18 cellular contexts compared by ENCODE assay signal in genomic region chr2:26187114-26187513, GRCh38. TPM values are rescaled to one million over a fixed set of nuclear protein-coding genes. Genes with fewer than 3 reads are reported as not detected.
DNase-seq lines count a peak whose midpoint lies in the region; ATAC-seq and TF ChIP-seq lines count a peak whose summit lies in the region.
"Had no signal": no experiment of that assay in that cellular context is flagged by ENCODE, and none has a peak within 500 bp of the region (broad histone marks: within the 10 kb centered on the region; RNA-seq: fewer than 3 reads in every experiment).

No MANE protein-coding gene starts in this region.

- peaks cover 18% of the 10 kb centered on the region for H3K4me1 Mint-ChIP-seq in activated naive CD4-positive, alpha-beta T cell treated with anti-CD3 and anti-CD28 coated beads, Interleukin-2, amount 50 U/mL, for 24 hours
- H3K4me1 Mint-ChIP-seq in GM23338 = peaks cover 11% of the 10 kb centered on the region
- H3K4me1 Mint-ChIP-seq in immature natural killer cell = peaks cover 14 to 16% of the 10 kb centered on the region in 2 donors
- no peaks in the 10 kb centered on the region for H3K4me1 Mint-ChIP-seq in type B pancreatic cell (ENCODE audit: unreplicated experiment)
- H3K4me1 Mint-ChIP-seq in CD4-positive, alpha-beta memory T cell = peaks cover 10 to 22% (median 14%) of the 10 kb centered on the region in 4 donors

- TF ChIP-seq CTCF in GM23338 (conservative IDR thresholded peaks at IDR 0.05; ENCODE audit: low read depth in 2 of 2) = no peak
- TF ChIP-seq CTCF in type B pancreatic cell (conservative IDR thresholded peaks at IDR 0.05) = no peak

- CTCF ChIA-PET in CD4-positive, alpha-beta memory T cell (lab: Charles Lee; ENCODE audit: partially characterized antibody) = interaction anchor here (0.8 to 4.3 kb wide), 3 partner anchors 11 to 196 kb away, joined by 3 to 17 read pairs (median 3); no protein-coding TSS in a partner anchor

- no peaks in the 10 kb centered on the region for H3K9me2 ChIP-seq in GM23338 (ENCODE audit: insufficient read depth)

- H4K20me1 ChIP-seq in GM23338 (replicated peaks; ENCODE audit: insufficient read depth) = peaks cover 10% of the 10 kb centered on the region

- peaks cover 17% of the 10 kb centered on the region for H3K27me3 ChIP-seq in GM23338 (ENCODE audit: insufficient read depth)
- no peaks in the 10 kb centered on the region for H3K27me3 ChIP-seq in CD4-positive, alpha-beta memory T cell (ENCODE audit: insufficient read depth, low read length)

- H3K27ac ChIP-seq in GM23338 (ENCODE audit: low read depth) = no peak overlapping the region
- H3K27ac ChIP-seq in CD4-positive, alpha-beta memory T cell (ENCODE audit: low read depth, low read length) = no peak overlapping the region
- H3K27ac ChIP-seq: C4-2B had no signal

- peak overlapping the region; percentile 7 for H3K4me3 Mint-ChIP-seq in activated naive CD4-positive, alpha-beta T cell treated with anti-CD3 and anti-CD28 coated beads, Interleukin-2, amount 50 U/mL, for 24 hours
- H3K4me3 Mint-ChIP-seq in GM23338 = no peak overlapping the region
- peak overlapping the region in 4 of 5 donors; percentile 41 to 62 (median 49) for H3K4me3 Mint-ChIP-seq in immature natural killer cell
- peak overlapping the region; percentile 67 for H3K4me3 Mint-ChIP-seq in type B pancreatic cell
- peak overlapping the region in 3 of 8 donors; percentile 63 to 73 (median 70) for H3K4me3 Mint-ChIP-seq in CD4-positive, alpha-beta memory T cell

- no peak overlapping the region for H2AFZ ChIP-seq in GM23338

- H3K36me3 Mint-ChIP-seq in activated naive CD4-positive, alpha-beta T cell treated with anti-CD3 and anti-CD28 coated beads, Interleukin-2, amount 50 U/mL, for 24 hours = peaks cover 1% of the 10 kb centered on the region
- peaks cover 34% of the 10 kb centered on the region for H3K36me3 Mint-ChIP-seq in GM23338 (ENCODE audit: low read depth)
- H3K36me3 Mint-ChIP-seq in immature natural killer cell = peaks cover 0 to 7% (median 0%) of the 10 kb centered on the region in 3 donors
- peaks cover 11% of the 10 kb centered on the region for H3K36me3 Mint-ChIP-seq in type B pancreatic cell
- peaks cover 13 to 21% of the 10 kb centered on the region in 2 donors for H3K36me3 Mint-ChIP-seq in CD4-positive, alpha-beta memory T cell

- H3K9me3 ChIP-seq in CD4-positive, alpha-beta memory T cell (ENCODE audit: control insufficient read depth in 1 of 2, low read length in 2 of 2) = no peaks in the 10 kb centered on the region

- intact Hi-C loops in CD4-positive, alpha-beta memory T cell (cut with micrococcal nuclease) = no loop called here

- peak overlapping the region; percentile 51 for H3K27ac Mint-ChIP-seq in activated naive CD4-positive, alpha-beta T cell treated with anti-CD3 and anti-CD28 coated beads, Interleukin-2, amount 50 U/mL, for 24 hours
- 0 out of 2 replicates have a peak overlapping the region, but pooled peaks have one; percentile 19 for H3K27ac Mint-ChIP-seq in GM23338
- peak overlapping the region in 2 of 6 donors; percentile 49 to 60 for H3K27ac Mint-ChIP-seq in immature natural killer cell
- no peak overlapping the region for H3K27ac Mint-ChIP-seq in type B pancreatic cell
- H3K27ac Mint-ChIP-seq in CD4-positive, alpha-beta memory T cell = peak overlapping the region in 2 of 7 donors; percentile 62 to 66

- H3F3A ChIP-seq in GM23338 (replicated peaks; ENCODE audit: low read depth) = peaks cover 12% of the 10 kb centered on the region

- H3K79me2 ChIP-seq in GM23338 (replicated peaks; ENCODE audit: insufficient read depth) = no peaks in the 10 kb centered on the region

- no peak for DNase-seq in activated naive CD4-positive, alpha-beta T cell treated with anti-CD3 and anti-CD28 coated beads, Interleukin-2, amount 50 U/mL, for 16 hours
- DNase-seq in GM23338 (ENCODE audit: low spot score) (no peak), immature natural killer cell (no peak), type B pancreatic cell (ENCODE audit: extremely low spot score, unreplicated experiment) (no peak)
- DNase-seq in CD4-positive, alpha-beta memory T cell = no peak
- DNase-seq in stimulated activated CD4-positive, alpha-beta T cell treated with anti-CD3 and anti-CD28 coated beads, Interleukin-4, amount 100 ng/mL, for 1 hour = no peak
- DNase-seq: DMS79 treated with DMSO at 0.1 percent for 48 hours, MV-4-11, NCI-H1417 treated with DMSO at 0.1 percent for 48 hours, NCI-H1930, NCI-H2171, NCI-H446 treated with DMSO at 0.1 percent for 48 hours, NCI-H748 treated with DMSO at 0.1 percent for 48 hours, OCI-M1 had no signal

- H3K4me2 ChIP-seq in GM23338 = no peak overlapping the region

- H3K36me3 ChIP-seq in GM23338 (ENCODE audit: insufficient read depth) = peaks cover 9% of the 10 kb centered on the region
- peaks cover 13% of the 10 kb centered on the region for H3K36me3 ChIP-seq in CD4-positive, alpha-beta memory T cell (ENCODE audit: insufficient read depth, low read length)

- no peaks in the 10 kb centered on the region for H3K27me3 Mint-ChIP-seq in activated naive CD4-positive, alpha-beta T cell treated with anti-CD3 and anti-CD28 coated beads, Interleukin-2, amount 50 U/mL, for 24 hours
- peaks cover 16% of the 10 kb centered on the region for H3K27me3 Mint-ChIP-seq in GM23338 (ENCODE audit: insufficient read depth, low read depth, poor library complexity)
- peaks cover 0 to 5% (median under 1%) of the 10 kb centered on the region in 3 donors for H3K27me3 Mint-ChIP-seq in immature natural killer cell (ENCODE audit: low read depth in 3 of 3)
- H3K27me3 Mint-ChIP-seq in type B pancreatic cell = peaks cover 9% of the 10 kb centered on the region
- no peaks in the 10 kb centered on the region for H3K27me3 Mint-ChIP-seq in CD4-positive, alpha-beta memory T cell

- H3K4me3 ChIP-seq in GM23338 = no peak overlapping the region
- no peak overlapping the region for H3K4me3 ChIP-seq in CD4-positive, alpha-beta memory T cell (ENCODE audit: low read length in 2 of 2)
- H3K4me3 ChIP-seq: K562 had no signal

- ATAC-seq in GM23338 = no peak
- ATAC-seq: HCT116, K562 had no signal

- H3K9me3 Mint-ChIP-seq in activated naive CD4-positive, alpha-beta T cell treated with anti-CD3 and anti-CD28 coated beads, Interleukin-2, amount 50 U/mL, for 24 hours = no peaks in the 10 kb centered on the region
- H3K9me3 Mint-ChIP-seq in GM23338 = no peaks in the 10 kb centered on the region
- H3K9me3 Mint-ChIP-seq in immature natural killer cell = no peaks in the 10 kb centered on the region
- H3K9me3 Mint-ChIP-seq in type B pancreatic cell = no peaks in the 10 kb centered on the region
- H3K9me3 Mint-ChIP-seq in CD4-positive, alpha-beta memory T cell = no peaks in the 10 kb centered on the region

- peaks cover 3% of the 10 kb centered on the region; the same call in 1 of the 2 replicates for H3K4me1 ChIP-seq in GM23338 (ENCODE audit: insufficient read depth)
- H3K4me1 ChIP-seq in CD4-positive, alpha-beta memory T cell (ENCODE audit: insufficient read depth, low read length) = peaks cover 19% of the 10 kb centered on the region

- POLR2A ChIA-PET in CD4-positive, alpha-beta memory T cell (lab: Charles Lee; ENCODE audit: partially characterized antibody) = interaction anchor here (0.8 kb wide), 1 partner anchor 548 kb away, joined by 3 read pairs; no protein-coding TSS in a partner anchor

TF ChIP-seq in GM23338, 12 proteins besides CTCF, POLR2A, EP300 and RAD21 (continues in another document):
- TF ChIP-seq ZNF114 (CRISPR knock-in tag; IDR thresholded peaks at IDR 0.05) (no peak), JUNB (IDR thresholded peaks at IDR 0.05; ENCODE audit: unreplicated experiment) (no peak), ZNF331 (CRISPR knock-in tag; IDR thresholded peaks at IDR 0.05; ENCODE audit: low read depth) (no peak), EZH2phosphoT487 (IDR thresholded peaks at IDR 0.05; ENCODE audit: unreplicated experiment) (no peak), CREB1 (CRISPR knock-in tag; IDR thresholded peaks at IDR 0.05; ENCODE audit: low read depth) (no peak), ETS1 (IDR thresholded peaks at IDR 0.05) (no peak), POLR2AphosphoS5 (IDR thresholded peaks at IDR 0.05; ENCODE audit: low read depth) (no peak)

RNA-seq across cellular contexts. Expression of gene GAREM2, which starts 14.2 kb away (rescaled TPM):
- 20.8 and 23.8 TPM in 2 replicates for total RNA-seq in GM23338 (2014; rRNA removed; shearing (Covaris generic))
- polyA plus RNA-seq in GM23338 (2016; fragmentation: Nextera tagmentation; extraction: Ambion mirVana) (3.8 and 4.1 TPM in 2 replicates), immature natural killer cell (1 to 10 TPM in 2 of 3 donors, under 1 TPM in 1; 0.50 to 3.5 (median 1.4) TPM)
- 3.1 and 16.9 TPM in 2 replicates for total RNA-seq in type B pancreatic cell (ENCODE audit: low replicate concordance)
- total RNA-seq in CD4-positive, alpha-beta memory T cell = 1 to 10 TPM; 3.2 to 3.6 TPM
- polyA plus RNA-seq in CD4-positive, alpha-beta memory T cell = 1 to 10 TPM in 1 of 2 donors, under 1 TPM in 1; 0.14 to 2.3 TPM

RNA-seq across cellular contexts. Expression of gene HADHA, which starts 57.3 kb away (rescaled TPM):
- 88.9 and 92.3 TPM in 2 replicates for total RNA-seq in GM23338 (2014; rRNA removed; shearing (Covaris generic))
- polyA plus RNA-seq in GM23338 (2016; fragmentation: Nextera tagmentation; extraction: Ambion mirVana) (57.6 and 63.9 TPM in 2 replicates), immature natural killer cell (100 to 1,000 TPM in 2 of 3 donors, 10 to 100 TPM in 1; 94.4 to 132 (median 118) TPM)
- 125 and 137 TPM in 2 replicates for total RNA-seq in type B pancreatic cell (ENCODE audit: low replicate concordance)
- total RNA-seq in CD4-positive, alpha-beta memory T cell = 10 to 100 TPM; 89.1 to 93.6 TPM
- 100 to 1,000 TPM; 119 to 126 TPM for polyA plus RNA-seq in CD4-positive, alpha-beta memory T cell

RNA-seq across cellular contexts. Expression of gene HADHB, which starts 57.6 kb away (rescaled TPM):
- total RNA-seq in GM23338 (2014; rRNA removed; shearing (Covaris generic)) = 43.4 and 55.0 TPM in 2 replicates
- polyA plus RNA-seq in GM23338 (2016; fragmentation: Nextera tagmentation; extraction: Ambion mirVana) (38.3 and 41.1 TPM in 2 replicates), immature natural killer cell (10 to 100 TPM; 72.3 to 96.8 (median 74.9) TPM)
- total RNA-seq in type B pancreatic cell (ENCODE audit: low replicate concordance) = 110 and 123 TPM in 2 replicates
- total RNA-seq in CD4-positive, alpha-beta memory T cell = 10 to 100 TPM; 58.8 to 67.1 TPM
- 100 to 1,000 TPM in 1 of 2 donors, 10 to 100 TPM in 1; 95.0 to 115 TPM for polyA plus RNA-seq in CD4-positive, alpha-beta memory T cell
